ENCODE assay signal across 2 cellular contexts in genomic region chr9:1013018-1013417, GRCh38.
A peak's percentile ranks its signal among the peaks of the same experiment; 100 is the strongest.
TF ChIP-seq lines count a peak whose summit lies in the region.

No MANE protein-coding gene starts in this region.

TF ChIP-seq in HepG2, 621 proteins besides CTCF, POLR2A, EP300 and RAD21 (continued from another document):
- peak; percentile 81 for TF ChIP-seq ATF7 (IDR thresholded peaks at IDR 0.05)
- TF ChIP-seq ATF7 (CRISPR knock-in tag; IDR thresholded peaks at IDR 0.05), result no peak
TF ChIP-seq in HepG2: peak in this region for 2.

TF ChIP-seq in SK-N-SH treated with all-trans-retinoic acid at 6 μM for 48 hours, 23 proteins besides CTCF, POLR2A, EP300 and RAD21:
- no peak for TF ChIP-seq TSHZ2 (CRISPR knock-in tag; IDR thresholded peaks at IDR 0.05)
- TF ChIP-seq GLIS3 (CRISPR knock-in tag; IDR thresholded peaks at IDR 0.05), result no peak
- TF ChIP-seq PPARA (CRISPR knock-in tag; IDR thresholded peaks at IDR 0.05; ENCODE audit: borderline replicate concordance), result no peak
- TF ChIP-seq TCF4 (CRISPR knock-in tag; IDR thresholded peaks at IDR 0.05; ENCODE audit: borderline replicate concordance), result no peak
- no peak for TF ChIP-seq RARB (CRISPR knock-in tag; IDR thresholded peaks at IDR 0.05)
- TF ChIP-seq BACH2 (CRISPR knock-in tag; IDR thresholded peaks at IDR 0.05; ENCODE audit: borderline replicate concordance), result no peak
- TF ChIP-seq, protein P1, sequence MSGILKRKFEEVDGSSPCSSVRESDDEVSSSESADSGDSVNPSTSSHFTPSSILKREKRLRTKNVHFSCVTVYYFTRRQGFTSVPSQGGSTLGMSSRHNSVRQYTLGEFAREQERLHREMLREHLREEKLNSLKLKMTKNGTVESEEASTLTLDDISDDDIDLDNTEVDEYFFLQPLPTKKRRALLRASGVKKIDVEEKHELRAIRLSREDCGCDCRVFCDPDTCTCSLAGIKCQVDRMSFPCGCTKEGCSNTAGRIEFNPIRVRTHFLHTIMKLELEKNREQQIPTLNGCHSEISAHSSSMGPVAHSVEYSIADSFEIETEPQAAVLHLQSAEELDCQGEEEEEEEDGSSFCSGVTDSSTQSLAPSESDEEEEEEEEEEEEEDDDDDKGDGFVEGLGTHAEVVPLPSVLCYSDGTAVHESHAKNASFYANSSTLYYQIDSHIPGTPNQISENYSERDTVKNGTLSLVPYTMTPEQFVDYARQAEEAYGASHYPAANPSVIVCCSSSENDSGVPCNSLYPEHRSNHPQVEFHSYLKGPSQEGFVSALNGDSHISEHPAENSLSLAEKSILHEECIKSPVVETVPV (CRISPR knock-in tag; IDR thresholded peaks at IDR 0.05), result no peak
- no peak for TF ChIP-seq ZFP3 (CRISPR knock-in tag; IDR thresholded peaks at IDR 0.05)
- TF ChIP-seq, protein P2, sequence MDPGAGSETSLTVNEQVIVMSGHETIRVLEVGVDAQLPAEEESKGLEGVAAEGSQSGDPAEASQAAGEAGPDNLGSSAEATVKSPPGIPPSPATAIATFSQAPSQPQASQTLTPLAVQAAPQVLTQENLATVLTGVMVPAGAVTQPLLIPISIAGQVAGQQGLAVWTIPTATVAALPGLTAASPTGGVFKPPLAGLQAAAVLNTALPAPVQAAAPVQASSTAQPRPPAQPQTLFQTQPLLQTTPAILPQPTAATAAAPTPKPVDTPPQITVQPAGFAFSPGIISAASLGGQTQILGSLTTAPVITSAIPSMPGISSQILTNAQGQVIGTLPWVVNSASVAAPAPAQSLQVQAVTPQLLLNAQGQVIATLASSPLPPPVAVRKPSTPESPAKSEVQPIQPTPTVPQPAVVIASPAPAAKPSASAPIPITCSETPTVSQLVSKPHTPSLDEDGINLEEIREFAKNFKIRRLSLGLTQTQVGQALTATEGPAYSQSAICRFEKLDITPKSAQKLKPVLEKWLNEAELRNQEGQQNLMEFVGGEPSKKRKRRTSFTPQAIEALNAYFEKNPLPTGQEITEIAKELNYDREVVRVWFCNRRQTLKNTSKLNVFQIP (CRISPR knock-in tag; IDR thresholded peaks at IDR 0.05; ENCODE audit: borderline replicate concordance, low read depth), result no peak
